22 cellular contexts compared by ENCODE assay signal in the genomic region with DNA sequence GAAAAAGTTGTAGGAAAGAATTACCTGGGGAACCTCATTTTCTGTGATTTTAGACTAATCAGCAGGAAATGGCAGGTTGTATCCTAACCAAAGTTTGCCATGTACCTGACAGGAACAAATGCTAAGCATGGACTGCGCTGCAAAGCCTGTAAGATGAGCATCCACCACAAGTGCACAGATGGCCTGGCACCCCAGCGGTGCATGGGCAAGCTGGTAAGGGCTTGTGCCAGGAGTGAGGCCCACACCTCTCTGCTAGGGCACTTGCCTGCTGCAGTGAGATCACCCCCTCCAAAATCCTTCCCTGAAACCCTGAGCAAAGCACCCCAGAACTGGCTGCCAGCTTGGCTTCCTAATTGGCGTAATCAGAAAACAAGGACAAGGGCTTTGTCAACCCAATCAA.
"Had no signal": no experiment of that assay in that cellular context is flagged by ENCODE, and none has a peak within 500 bp of the region (broad histone marks: within the 10 kb centered on the region; RNA-seq: fewer than 3 reads in every experiment).

No MANE protein-coding gene starts in this region.

- DNase-seq: IMR-90, Karpas-422, KG1, MG63, NCI-H1092, NCI-H1105 treated with DMSO at 0.1 percent for 48 hours, NCI-H1417 treated with DMSO at 0.1 percent for 48 hours, NCI-H146, NCI-H1694 treated with DMSO at 0.1 percent for 48 hours, NCI-H1930, NCI-H2081, NCI-H2171, NCI-H345, NCI-H510A, NCI-H524 treated with DMSO at 0.1 percent for 48 hours, NCI-H69, NCI-H774, Right ventricle myocardium superior, RPMI8226, SIG-M5 had no signal

- FAIRE-seq: HepG2, RCC 7860 had no signal
